In the genomic region with DNA sequence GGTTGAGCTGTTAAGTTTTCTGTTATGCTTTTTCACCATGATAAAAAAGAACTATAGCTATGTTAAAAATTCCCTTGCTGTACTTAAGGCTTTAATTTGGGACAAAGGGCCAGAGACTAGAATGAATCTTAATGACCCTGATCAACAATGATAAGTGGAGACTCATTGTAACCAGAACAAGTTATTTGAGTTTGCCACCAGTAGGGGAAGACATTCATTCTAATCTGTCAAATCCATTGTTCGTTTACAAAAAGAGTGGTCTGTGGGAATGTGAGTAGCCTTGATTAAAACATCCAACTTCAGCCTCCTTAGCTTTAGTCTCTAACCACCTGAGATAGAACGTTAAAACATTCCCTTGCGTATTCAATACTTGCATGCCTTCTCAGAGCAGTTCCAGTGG, we compare ENCODE assay signal across 14 cellular contexts.
DNase-seq lines count a peak whose midpoint lies in the region; ATAC-seq and TF ChIP-seq lines count a peak whose summit lies in the region.
"Had no signal": no experiment of that assay in that cellular context is flagged by ENCODE, and none has a peak within 500 bp of the region (broad histone marks: within the 10 kb centered on the region; RNA-seq: fewer than 3 reads in every experiment).

No MANE protein-coding gene starts in this region.

- TF ChIP-seq CTCF in GM12872 (IDR thresholded peaks at IDR 0.05; ENCODE audit: insufficient read depth, low read depth, low read length), result peak; percentile 25; the same call in 2 of the 3 replicates
- TF ChIP-seq CTCF in astrocyte of the spinal cord (IDR thresholded peaks at IDR 0.05; ENCODE audit: low read depth, low read length), result peak; percentile 14
- TF ChIP-seq CTCF in neural crest cell (conservative IDR thresholded peaks at IDR 0.05), result peak; percentile 26
- no peak for TF ChIP-seq CTCF in GM13976 (IDR thresholded peaks at IDR 0.05; ENCODE audit: borderline replicate concordance, control extremely low read depth, extremely low read depth, insufficient read depth, missing control alignments)

- no peak overlapping the region for H3K4me3 Mint-ChIP-seq in neural crest cell

- peaks cover 19% of the 10 kb centered on the region for H3K4me1 Mint-ChIP-seq in neural crest cell

- no peak overlapping the region for H3K4me3 ChIP-seq in astrocyte of the spinal cord (ENCODE audit: low read depth, low read length)
- H3K4me3 ChIP-seq: adrenal gland, SK-N-MC, thyroid gland had no signal

- H3K9me3 Mint-ChIP-seq in neural crest cell, result no peaks in the 10 kb centered on the region
- H3K9me3 Mint-ChIP-seq: activated T-helper 2 cell treated with anti-CD3 and anti-CD28 coated beads, Interferon-gamma antibody, Interleukin-2, Interleukin-4, amounts not matched to agents 10 μg/mL and 5 μg/mL and 100 μg/mL, durations not matched to agents 14 hours and 24 hours and 36 hours had no signal

- in situ Hi-C loops in astrocyte of the spinal cord (cut with HindIII; ENCODE audit: low sequenced_read_pairs) (no loop called here), GM13976 (cut with MboI; ENCODE audit: low sequenced_read_pairs, unreplicated experiment) (no loop called here)

- DNase-seq in Kasumi-1 (lab: John Stamatoyannopoulos, UW), result peak; percentile 24 to 39
- DNase-seq in astrocyte of the spinal cord (ENCODE audit: low read depth, low spot score), result no peak
- no peak for DNase-seq in neural crest cell (ENCODE audit: low read depth, low spot score)
- DNase-seq in GM13976 (ENCODE audit: low spot score), result no peak
- no peak for DNase-seq in activated gamma-delta T cell (lab: John Stamatoyannopoulos, UW)
- DNase-seq: adrenal gland, NCI-H1694 treated with DMSO at 0.1 percent for 48 hours, NCI-H446 treated with DMSO at 0.1 percent for 48 hours, thyroid gland had no signal

- H3K36me3 Mint-ChIP-seq in neural crest cell (ENCODE audit: low read depth), result no peaks in the 10 kb centered on the region

- peak overlapping the region; percentile 3 for H3K27ac Mint-ChIP-seq in neural crest cell (ENCODE audit: unreplicated experiment)
- H3K27ac Mint-ChIP-seq: activated T-helper 2 cell treated with anti-CD3 and anti-CD28 coated beads, Interferon-gamma antibody, Interleukin-2, Interleukin-4, amounts not matched to agents 10 μg/mL and 5 μg/mL and 100 μg/mL, durations not matched to agents 14 hours and 24 hours and 36 hours had no signal

- peaks cover 4% of the 10 kb centered on the region for H3K27me3 Mint-ChIP-seq in neural crest cell (ENCODE audit: low read depth)

- ATAC-seq in HG03039 (IDR thresholded peaks at IDR 0.05; ENCODE audit: unreplicated experiment) (no peak), GM21528 (IDR thresholded peaks at IDR 0.05; ENCODE audit: low FRiP score, unreplicated experiment) (no peak)

Comparison
In these comparisons a context has a peak if more than half of its experiments do, and no peak if none do; other contexts are left out.
1. DNase-seq: peak in Kasumi-1 (2 of 2); none in astrocyte of the spinal cord (single experiment), neural crest cell (single experiment), GM13976 (single experiment) and activated gamma-delta T cell (single experiment).